In genomic region chr2:190979906-190980629, GRCh38 we compare ENCODE assay signal across 1 cellular context.
TF ChIP-seq lines count a peak whose summit lies in the region.

No MANE protein-coding gene starts in this region.

TF ChIP-seq in WTC11, 78 proteins besides CTCF, POLR2A, EP300 and RAD21 (continued from another document):
- TF ChIP-seq, protein P1, sequence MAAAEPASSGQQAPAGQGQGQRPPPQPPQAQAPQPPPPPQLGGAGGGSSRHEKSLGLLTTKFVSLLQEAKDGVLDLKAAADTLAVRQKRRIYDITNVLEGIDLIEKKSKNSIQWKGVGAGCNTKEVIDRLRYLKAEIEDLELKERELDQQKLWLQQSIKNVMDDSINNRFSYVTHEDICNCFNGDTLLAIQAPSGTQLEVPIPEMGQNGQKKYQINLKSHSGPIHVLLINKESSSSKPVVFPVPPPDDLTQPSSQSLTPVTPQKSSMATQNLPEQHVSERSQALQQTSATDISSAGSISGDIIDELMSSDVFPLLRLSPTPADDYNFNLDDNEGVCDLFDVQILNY (CRISPR knock-in tag; IDR thresholded peaks at IDR 0.05) = no peak
- TF ChIP-seq, protein P2, sequence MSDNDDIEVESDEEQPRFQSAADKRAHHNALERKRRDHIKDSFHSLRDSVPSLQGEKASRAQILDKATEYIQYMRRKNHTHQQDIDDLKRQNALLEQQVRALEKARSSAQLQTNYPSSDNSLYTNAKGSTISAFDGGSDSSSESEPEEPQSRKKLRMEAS (CRISPR knock-in tag; IDR thresholded peaks at IDR 0.05) = no peak
- TF ChIP-seq JAZF1 (CRISPR knock-in tag; IDR thresholded peaks at IDR 0.05) (no peak), SP1 (CRISPR knock-in tag; conservative IDR thresholded peaks at IDR 0.05) (no peak)
- TF ChIP-seq, protein P3, sequence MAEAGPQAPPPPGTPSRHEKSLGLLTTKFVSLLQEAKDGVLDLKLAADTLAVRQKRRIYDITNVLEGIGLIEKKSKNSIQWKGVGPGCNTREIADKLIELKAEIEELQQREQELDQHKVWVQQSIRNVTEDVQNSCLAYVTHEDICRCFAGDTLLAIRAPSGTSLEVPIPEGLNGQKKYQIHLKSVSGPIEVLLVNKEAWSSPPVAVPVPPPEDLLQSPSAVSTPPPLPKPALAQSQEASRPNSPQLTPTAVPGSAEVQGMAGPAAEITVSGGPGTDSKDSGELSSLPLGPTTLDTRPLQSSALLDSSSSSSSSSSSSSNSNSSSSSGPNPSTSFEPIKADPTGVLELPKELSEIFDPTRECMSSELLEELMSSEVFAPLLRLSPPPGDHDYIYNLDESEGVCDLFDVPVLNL (CRISPR knock-in tag; IDR thresholded peaks at IDR 0.05; ENCODE audit: borderline replicate concordance, low read depth) = no peak
TF ChIP-seq in WTC11: peak in this region for 0.
